In the genomic region with DNA sequence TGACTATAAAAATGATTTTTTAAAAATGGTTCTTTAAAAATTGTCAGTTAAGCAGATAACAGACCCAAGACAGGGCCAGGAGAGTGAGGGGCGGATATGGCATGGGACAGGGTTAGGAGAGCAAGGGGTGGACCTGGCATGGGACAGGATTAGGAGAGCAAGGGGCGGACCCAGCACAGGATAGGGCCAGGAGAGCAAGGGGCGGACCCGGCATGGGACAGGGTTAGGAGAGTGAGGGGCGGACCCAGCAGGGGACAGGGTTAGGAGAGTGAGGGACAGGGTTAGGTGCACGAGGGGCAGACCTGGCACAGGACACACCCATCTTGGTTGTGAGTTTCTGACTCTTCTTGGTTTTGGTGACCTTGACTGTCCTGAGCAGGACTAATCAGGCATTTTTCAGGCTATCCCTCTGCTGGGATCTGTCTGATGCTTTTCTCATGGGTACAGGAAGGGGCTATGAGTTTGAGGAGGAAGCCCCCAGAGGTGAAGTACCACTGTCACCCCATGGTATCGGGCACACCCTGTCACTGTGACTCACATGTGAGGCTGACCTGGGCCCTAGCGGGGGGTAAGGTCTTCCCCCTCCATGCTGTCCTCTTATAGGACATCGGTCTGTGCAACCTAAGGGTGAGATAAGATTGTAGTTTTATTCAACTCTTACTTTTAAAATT, we compare ENCODE assay signal across 26 cellular contexts.
DNase-seq lines count a peak whose midpoint lies in the region; ATAC-seq, FAIRE-seq and TF ChIP-seq lines count a peak whose summit lies in the region.
"Had no signal": no experiment of that assay in that cellular context is flagged by ENCODE, and none has a peak within 500 bp of the region (broad histone marks: within the 10 kb centered on the region; RNA-seq: fewer than 3 reads in every experiment).

No MANE protein-coding gene starts in this region.

- H3K4me3 Mint-ChIP-seq in nephron = no peak overlapping the region
- H3K4me3 Mint-ChIP-seq: activated CD8-positive, alpha-beta T cell treated with anti-CD3 and anti-CD28 coated beads for 36 hours; stimulated activated naive CD8-positive, alpha-beta T cell treated with anti-CD3 and anti-CD28 coated beads, Interleukin-15, Interleukin-2, amounts not matched to agents 100 ng/mL and 50 ng/mL, for 24 hours had no signal

- H3K9ac ChIP-seq in K562 (ENCODE audit: insufficient read depth in 1 of 2, low read depth in 2 of 2, low read length in 2 of 2) = no peak overlapping the region
- H3K9ac ChIP-seq: GM23248 had no signal

- H3K4me1 ChIP-seq in right atrium auricular region (peaks cover 0 to 7% of the 10 kb centered on the region in 2 donors), K562 (replicated peaks in 1 of 2; ENCODE audit: control insufficient read depth in 2 of 2, insufficient read depth in 2 of 2, low read length in 2 of 2) (peaks cover 0 to 7% of the 10 kb centered on the region in 2 experiments; a peak in 2 of 5 replicates)
- H3K4me1 ChIP-seq: psoas muscle had no signal

- no peaks in the 10 kb centered on the region for H3K9me3 Mint-ChIP-seq in nephron
- H3K9me3 Mint-ChIP-seq: activated CD8-positive, alpha-beta T cell treated with anti-CD3 and anti-CD28 coated beads for 36 hours; IgD-negative memory B cell had no signal

- TF ChIP-seq RAD21 in K562 (CRISPR knock-in tag; conservative IDR thresholded peaks at IDR 0.05 in 1 of 2, IDR thresholded peaks at IDR 0.05 in 1 of 2) = no peak

- FAIRE-seq in K562 (lab: Jason Lieb, UNC) = no peak

- no peaks in the 10 kb centered on the region for H3K79me2 ChIP-seq in K562 (ENCODE audit: control insufficient read depth, insufficient read depth, low read length)

- H3K27me3 Mint-ChIP-seq in nephron (ENCODE audit: low read depth) = peaks cover 30% of the 10 kb centered on the region
- H3K27me3 Mint-ChIP-seq: IgD-negative memory B cell had no signal

- POLR2A ChIA-PET in K562 (lab: Yijun Ruan, JAX) = no interaction called here

- no peak for TF ChIP-seq EP300 in K562 (IDR thresholded peaks at IDR 0.05; ENCODE audit: low read length)

- in situ Hi-C loops in K562 (cut with MboI) = loop anchor here (10.0 kb wide), 2 partner anchors 518 to 678 kb away; no protein-coding TSS in a partner anchor

- DNase-seq in right atrium auricular region (ENCODE audit: low spot score) (peak; percentile 28), Right ventricle myocardium inferior (ENCODE audit: missing footprints) (no peak), K562 (ENCODE audit: extremely low read depth in 1 of 4, low spot score in 3 of 4) (no peak), NCI-H2107 treated with DMSO at 0.1 percent for 48 hours (lab: John Stamatoyannopoulos, UW; ENCODE audit: unreplicated experiment) (no peak), T-helper 2 cell (no peak)
- no peak for DNase-seq in stimulated activated naive CD8-positive, alpha-beta T cell treated with anti-CD3 and anti-CD28 coated beads, Interleukin-15, Interleukin-2, amounts not matched to agents 100 U/mL and 50 U/mL, for 24 hours
- DNase-seq: ACHN; activated CD4-positive, alpha-beta T cell treated with anti-CD3 and anti-CD28 coated beads for 1 hour; activated CD8-positive, alpha-beta T cell treated with anti-CD3 and anti-CD28 coated beads for 36 hours; activated naive CD4-positive, alpha-beta T cell treated with Interleukin-2 at 50 U/mL for 16 hours; activated T-cell treated with anti-CD3 and anti-CD28 coated beads, Interleukin-2, amount 50 U/mL, for 1 hour; brain microvascular endothelial cell; DMS153; GM23248; kidney glomerular epithelial cell; mammary epithelial cell; NCI-H1048; NCI-H1694 treated with DMSO at 0.1 percent for 48 hours; NCI-H2171; NCI-H524 treated with DMSO at 0.1 percent for 48 hours; psoas muscle; SIG-M5 had no signal

- H3K4me2 ChIP-seq in K562 (ENCODE audit: insufficient read depth, low read length) = no peak overlapping the region

- TF ChIP-seq POLR2A in K562 (conservative IDR thresholded peaks at IDR 0.05) = no peak

- peaks cover 14% of the 10 kb centered on the region for H4K20me1 ChIP-seq in K562 (replicated peaks; ENCODE audit: control insufficient read depth, insufficient read depth, low read length)

- peaks cover 48% of the 10 kb centered on the region for H3K4me1 Mint-ChIP-seq in nephron

- H3K27ac ChIP-seq in right atrium auricular region = no peak overlapping the region
- no peak overlapping the region for H3K27ac ChIP-seq in K562 (ENCODE audit: extremely low read depth, low read depth, low read length)
- H3K27ac ChIP-seq: brain microvascular endothelial cell, epithelial cell of prostate, GM23248, psoas muscle had no signal

- H3K9me3 ChIP-seq in right atrium auricular region = no peaks in the 10 kb centered on the region
- H3K9me3 ChIP-seq in K562 (replicated peaks; ENCODE audit: control insufficient read depth, insufficient read depth, low read depth, low read length) = no peaks in the 10 kb centered on the region
- H3K9me3 ChIP-seq: psoas muscle had no signal

- H3K4me3 ChIP-seq in right atrium auricular region (no peak overlapping the region), K562 (no peak overlapping the region)
- H3K4me3 ChIP-seq: GM23248, psoas muscle had no signal

- H3K36me3 Mint-ChIP-seq in nephron (ENCODE audit: low read depth) = no peaks in the 10 kb centered on the region
- H3K36me3 Mint-ChIP-seq: IgD-negative memory B cell had no signal

- H3K27me3 ChIP-seq in right atrium auricular region (no peaks in the 10 kb centered on the region), K562 (ENCODE audit: control insufficient read depth in 2 of 2, insufficient read depth in 2 of 2, low read length in 2 of 2) (peaks cover 39 to 69% of the 10 kb centered on the region in 2 experiments)
- H3K27me3 ChIP-seq: brain microvascular endothelial cell had no signal

- ATAC-seq in Right ventricle myocardium inferior (no peak), K562 (no peak)
- ATAC-seq in stimulated activated naive CD8-positive, alpha-beta T cell treated with anti-CD3 and anti-CD28 coated beads, Interleukin-15, Interleukin-2, amounts not matched to agents 100 U/mL and 50 U/mL, for 24 hours = no peak
- ATAC-seq: activated CD8-positive, alpha-beta T cell treated with anti-CD3 and anti-CD28 coated beads for 36 hours; psoas muscle had no signal

- H3K9me1 ChIP-seq in K562 (ENCODE audit: control insufficient read depth, insufficient read depth, low read length) = no peaks in the 10 kb centered on the region

- no peak overlapping the region for H2AFZ ChIP-seq in K562 (ENCODE audit: low read depth, low read length)
- H2AFZ ChIP-seq: GM23248 had no signal

- peak overlapping the region; percentile 11 to 60 (median 18) for H3K27ac Mint-ChIP-seq in nephron
- H3K27ac Mint-ChIP-seq: activated CD8-positive, alpha-beta T cell treated with anti-CD3 and anti-CD28 coated beads for 36 hours; IgD-negative memory B cell; stimulated activated naive CD8-positive, alpha-beta T cell treated with anti-CD3 and anti-CD28 coated beads, Interleukin-15, Interleukin-2, amounts not matched to agents 100 ng/mL and 50 ng/mL, for 24 hours had no signal

- BruUV-seq in K562 (replicated peaks; lab: Mats Ljungman, UMichigan) = no TSS peak

- H3K36me3 ChIP-seq in right atrium auricular region (no peaks in the 10 kb centered on the region), K562 (ENCODE audit: control insufficient read depth, insufficient read depth, low read length) (no peaks in the 10 kb centered on the region)
- H3K36me3 ChIP-seq: brain microvascular endothelial cell had no signal

- intact Hi-C loops in Right ventricle myocardium inferior (cut with DNase I) = loop anchor here (10.0 kb wide), 1 partner anchor 92 kb away; no protein-coding TSS in a partner anchor
- intact Hi-C loops in K562 (cut with micrococcal nuclease) = loop anchor here (5.0 kb wide), 1 partner anchor 375 kb away; no protein-coding TSS in a partner anchor

- no peak for TF ChIP-seq CTCF in right atrium auricular region (IDR thresholded peaks at IDR 0.05)
- no peak for TF ChIP-seq CTCF in K562 (IDR thresholded peaks at IDR 0.05 in 2 of 3, conservative IDR thresholded peaks at IDR 0.05 in 1 of 3; ENCODE audit: insufficient read depth in 2 of 3, low read depth in 1 of 3, low read length in 3 of 3)
- no peak for TF ChIP-seq CTCF in nephron (IDR thresholded peaks at IDR 0.05; ENCODE audit: unreplicated experiment in 3 of 3)

- CTCF ChIA-PET in K562 (lab: Yijun Ruan, JAX; ENCODE audit: low intra/inter-chr PET ratio) = no interaction called here

- under 1% methylated on average over 9 of the region's 9 CpGs for WGBS in K562 (ENCODE audit: insufficient coverage, low coverage, missing lambda C conversion rate)

TF ChIP-seq in K562, 482 proteins besides CTCF, POLR2A, EP300 and RAD21 (continues in another document):
- TF ChIP-seq, protein P1, sequence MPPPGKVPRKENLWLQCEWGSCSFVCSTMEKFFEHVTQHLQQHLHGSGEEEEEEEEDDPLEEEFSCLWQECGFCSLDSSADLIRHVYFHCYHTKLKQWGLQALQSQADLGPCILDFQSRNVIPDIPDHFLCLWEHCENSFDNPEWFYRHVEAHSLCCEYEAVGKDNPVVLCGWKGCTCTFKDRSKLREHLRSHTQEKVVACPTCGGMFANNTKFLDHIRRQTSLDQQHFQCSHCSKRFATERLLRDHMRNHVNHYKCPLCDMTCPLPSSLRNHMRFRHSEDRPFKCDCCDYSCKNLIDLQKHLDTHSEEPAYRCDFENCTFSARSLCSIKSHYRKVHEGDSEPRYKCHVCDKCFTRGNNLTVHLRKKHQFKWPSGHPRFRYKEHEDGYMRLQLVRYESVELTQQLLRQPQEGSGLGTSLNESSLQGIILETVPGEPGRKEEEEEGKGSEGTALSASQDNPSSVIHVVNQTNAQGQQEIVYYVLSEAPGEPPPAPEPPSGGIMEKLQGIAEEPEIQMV (tag; conservative IDR thresholded peaks at IDR 0.05; ENCODE audit: low read depth) = peak; percentile 71; the same call in 1 of the 2 replicates
- TF ChIP-seq C11orf30 (IDR thresholded peaks at IDR 0.05; ENCODE audit: low read depth) = no peak
- TF ChIP-seq CHD1 (IDR thresholded peaks at IDR 0.05; ENCODE audit: low read length) = no peak
- TF ChIP-seq, protein P2, sequence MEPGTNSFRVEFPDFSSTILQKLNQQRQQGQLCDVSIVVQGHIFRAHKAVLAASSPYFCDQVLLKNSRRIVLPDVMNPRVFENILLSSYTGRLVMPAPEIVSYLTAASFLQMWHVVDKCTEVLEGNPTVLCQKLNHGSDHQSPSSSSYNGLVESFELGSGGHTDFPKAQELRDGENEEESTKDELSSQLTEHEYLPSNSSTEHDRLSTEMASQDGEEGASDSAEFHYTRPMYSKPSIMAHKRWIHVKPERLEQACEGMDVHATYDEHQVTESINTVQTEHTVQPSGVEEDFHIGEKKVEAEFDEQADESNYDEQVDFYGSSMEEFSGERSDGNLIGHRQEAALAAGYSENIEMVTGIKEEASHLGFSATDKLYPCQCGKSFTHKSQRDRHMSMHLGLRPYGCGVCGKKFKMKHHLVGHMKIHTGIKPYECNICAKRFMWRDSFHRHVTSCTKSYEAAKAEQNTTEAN (CRISPR knock-in tag; IDR thresholded peaks at IDR 0.05) = no peak
- TF ChIP-seq ZNF253 (CRISPR knock-in tag; conservative IDR thresholded peaks at IDR 0.05) = no peak
